ENCODE assay signal across 1 cellular context in the genomic region with DNA sequence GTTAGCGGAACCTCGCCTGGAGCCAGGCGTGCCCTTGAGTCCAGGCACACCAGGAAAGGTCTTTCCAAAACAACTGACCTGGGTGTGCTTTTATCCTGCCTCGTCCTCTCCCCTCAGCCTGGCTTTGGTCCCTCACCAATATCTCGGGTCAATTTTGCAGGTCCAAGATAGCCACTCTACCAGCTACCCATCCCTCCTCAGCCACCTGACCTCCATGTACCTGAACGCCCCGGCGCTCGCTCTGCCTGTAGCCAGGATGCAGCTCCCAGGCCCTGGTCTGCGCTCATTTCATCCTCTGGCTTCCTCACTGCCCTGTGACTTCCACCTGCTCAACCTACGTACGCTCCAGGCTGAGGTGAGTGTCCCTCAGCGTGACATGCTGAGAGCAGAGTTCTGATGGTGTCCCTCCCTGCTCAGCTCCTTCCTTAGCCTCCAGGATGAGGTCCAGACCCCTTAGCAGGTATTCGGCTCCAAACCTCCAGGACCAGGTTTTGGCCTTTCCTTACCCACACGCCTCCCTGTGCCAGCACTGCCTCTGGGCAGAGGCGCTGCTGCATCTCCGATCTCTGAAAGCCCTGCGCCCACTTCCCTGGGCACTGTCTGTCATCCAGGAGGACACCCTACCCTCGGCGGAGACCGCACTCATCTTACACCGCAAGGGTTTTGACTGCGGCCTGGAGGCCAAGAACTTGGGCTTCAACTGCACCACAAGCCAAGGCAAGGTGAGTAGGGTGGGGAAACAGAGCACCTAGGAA.
TF ChIP-seq lines count a peak whose summit lies in the region.

No MANE protein-coding gene starts in this region.

TF ChIP-seq in K562, 482 proteins besides CTCF, POLR2A, EP300 and RAD21:
- TF ChIP-seq POLR2G (IDR thresholded peaks at IDR 0.05; ENCODE audit: low read depth, low read length) (0 out of 2 replicates have a peak, but pooled peaks have one; percentile 17), RBFOX2 (IDR thresholded peaks at IDR 0.05; ENCODE audit: low read depth, low read length) (peak; percentile 36; the same call in 1 of the 2 replicates), TCF7 (IDR thresholded peaks at IDR 0.05; ENCODE audit: borderline replicate concordance) (no peak), HNRNPUL1 (IDR thresholded peaks at IDR 0.05; ENCODE audit: low read length) (no peak)
